8 cellular contexts compared by ENCODE assay signal in genomic region chr17:47840742-47841487, GRCh38. TPM values are rescaled to one million over a fixed set of nuclear protein-coding genes. Genes with fewer than 3 reads are reported as not detected.
A peak's percentile ranks its signal among the peaks of the same experiment; 100 is the strongest.
DNase-seq lines count a peak whose midpoint lies in the region; ATAC-seq and TF ChIP-seq lines count a peak whose summit lies in the region.

Gene SCRN2 (minus strand): TSS chr17:47841273. CDS start chr17:47840843, 430 bp downstream.

- H3K36me3 ChIP-seq in BJ (ENCODE audit: control insufficient read depth, insufficient read depth, low read length) (peaks cover 2% of the 10 kb centered on the region), ectodermal cell (ENCODE audit: control insufficient read depth, insufficient read depth, low read length) (no peaks in the 10 kb centered on the region)

- peaks cover 28% of the 10 kb centered on the region for H3K4me1 Mint-ChIP-seq in activated CD8-positive, alpha-beta T cell treated with anti-CD3 and anti-CD28 coated beads for 36 hours (ENCODE audit: low read depth)

- peak within 1 kb of the TSS; percentile 92 for H3K4me3 Mint-ChIP-seq in activated CD8-positive, alpha-beta T cell treated with anti-CD3 and anti-CD28 coated beads for 36 hours

- H3K27ac ChIP-seq in ectodermal cell (ENCODE audit: insufficient read depth, low read depth, low read length, poor library complexity, severe bottlenecking), result no peak within 1 kb of the TSS

- TF ChIP-seq CTCF in BJ (IDR thresholded peaks at IDR 0.05; ENCODE audit: insufficient read depth, low read depth, low read length), result peak; percentile 98
- peak; percentile 99 for TF ChIP-seq CTCF in activated CD8-positive, alpha-beta T cell treated with anti-CD3 and anti-CD28 coated beads for 36 hours (IDR thresholded peaks at IDR 0.05)

- H3K4me3 ChIP-seq in BJ (ENCODE audit: low read depth, low read length) (peak within 1 kb of the TSS; percentile 63), ectodermal cell (ENCODE audit: insufficient read depth, low read depth, low read length) (peak within 1 kb of the TSS; percentile 85)

- peaks cover 16% of the 10 kb centered on the region for H3K27me3 Mint-ChIP-seq in activated CD8-positive, alpha-beta T cell treated with anti-CD3 and anti-CD28 coated beads for 36 hours

- POLR2A ChIA-PET in BJ (lab: Charles Lee), result no interaction called here
- POLR2A ChIA-PET in activated CD8-positive, alpha-beta T cell treated with anti-CD3 and anti-CD28 coated beads for 36 hours (lab: Charles Lee), result interaction anchor here (0.6 to 1.6 kb wide), 8 partner anchors 10 to 57 kb away, joined by 3 to 15 read pairs (median 5); partner anchors contain the start of genes LRRC46, MRPL10, SP2 and SP6

- H3K27ac Mint-ChIP-seq in activated CD8-positive, alpha-beta T cell treated with anti-CD3 and anti-CD28 coated beads for 36 hours, result peak within 1 kb of the TSS; percentile 91

- H3K36me3 Mint-ChIP-seq in activated CD8-positive, alpha-beta T cell treated with anti-CD3 and anti-CD28 coated beads for 36 hours (ENCODE audit: low read depth), result no peaks in the 10 kb centered on the region

- peak; percentile 64 for ATAC-seq in HG03558 (IDR thresholded peaks at IDR 0.05; ENCODE audit: extremely low read depth, unreplicated experiment)
- ATAC-seq in activated CD8-positive, alpha-beta T cell treated with anti-CD3 and anti-CD28 coated beads for 36 hours, result peak; percentile 96

- DNase-seq in BJ (ENCODE audit: low read depth) (no peak), GM19238 (ENCODE audit: insufficient read length, low spot score) (peak; percentile 92), NCI-H82 treated with DMSO at 0.1 percent for 48 hours (lab: John Stamatoyannopoulos, UW; ENCODE audit: unreplicated experiment) (peak; percentile 76), lung microvascular endothelial cell (ENCODE audit: low read depth in 2 of 2) (peak; percentile 81 to 86)
- peak; percentile 92 for DNase-seq in activated CD8-positive, alpha-beta T cell treated with anti-CD3 and anti-CD28 coated beads for 36 hours
- DNase-seq in stimulated activated CD8-positive, alpha-beta memory T cell treated with anti-CD3 and anti-CD28 coated beads, Interleukin-12 subunit alpha, Interleukin-12 subunit beta, amount 100 ng/mL, for 1 hour (ENCODE audit: low read depth), result peak; percentile 76

- H3K9me3 Mint-ChIP-seq in activated CD8-positive, alpha-beta T cell treated with anti-CD3 and anti-CD28 coated beads for 36 hours, result no peaks in the 10 kb centered on the region

- H3K9me3 ChIP-seq in ectodermal cell (ENCODE audit: control insufficient read depth, low read length), result no peaks in the 10 kb centered on the region

- peaks cover 12% of the 10 kb centered on the region for H3K4me1 ChIP-seq in ectodermal cell (ENCODE audit: control insufficient read depth, insufficient read depth, low read length)

- CTCF ChIA-PET in BJ (lab: Yijun Ruan, JAX), result interaction anchor here (0.5 to 20.0 kb wide), 31 partner anchors 8 to 257 kb away, joined by 3 to 875 read pairs (median 5); partner anchors contain the start of genes CDK5RAP3, LRRC46, MRPL10 and PNPO
- CTCF ChIA-PET in activated CD8-positive, alpha-beta T cell treated with anti-CD3 and anti-CD28 coated beads for 36 hours (lab: Charles Lee), result interaction anchor here (0.8 to 20.8 kb wide), 23 partner anchors 10 to 180 kb away, joined by 3 to 586 read pairs (median 5); partner anchors contain the start of genes CDK5RAP3, LRRC46, MRPL10 and PNPO

- H3K27me3 ChIP-seq in BJ (ENCODE audit: control insufficient read depth, insufficient read depth, low read length), result peaks cover 2% of the 10 kb centered on the region
- peaks cover 9% of the 10 kb centered on the region for H3K27me3 ChIP-seq in ectodermal cell (ENCODE audit: control insufficient read depth, insufficient read depth, low read length, poor library complexity, severe bottlenecking)

- WGBS in ectodermal cell, 2 experiments, result 1% methylated on average over 55 of the region's 55 CpGs

- intact Hi-C loops in activated CD8-positive, alpha-beta T cell treated with anti-CD3 and anti-CD28 coated beads for 36 hours (cut with micrococcal nuclease), result no loop called here

RNA-seq across cellular contexts. Expression of gene SCRN2, which starts in this region (rescaled TPM):
- 18.3 and 41.1 TPM in 2 replicates for polyA plus RNA-seq in BJ (2011; rRNA removed)
- 9.4 and 17.3 TPM in 2 replicates for polyA minus RNA-seq in BJ (2011; rRNA and poly(A)+ RNA removed)
- total RNA-seq in activated CD8-positive, alpha-beta T cell treated with anti-CD3 and anti-CD28 coated beads for 36 hours, result 10 to 100 TPM; 21.0 to 23.8 TPM
- polyA plus RNA-seq in ectodermal cell (2013, experiment 1 of 4), result 67.0 TPM
- 58.6 TPM for polyA plus RNA-seq in ectodermal cell (2013, experiment 2 of 4)
- polyA plus RNA-seq in ectodermal cell (2013, experiment 3 of 4), result 53.7 TPM
- 60.5 TPM for polyA plus RNA-seq in ectodermal cell (2013, experiment 4 of 4)
- total RNA-seq in lung microvascular endothelial cell, result 23.2 and 27.7 TPM in 2 replicates
